Comparison of ENCODE assay signal across 17 cellular contexts in genomic region chr5:170305646-170306025, GRCh38. TPM values are rescaled to one million over a fixed set of nuclear protein-coding genes. Genes with fewer than 3 reads are reported as not detected.
DNase-seq lines count a peak whose midpoint lies in the region; ATAC-seq and TF ChIP-seq lines count a peak whose summit lies in the region.
"Had no signal": no experiment of that assay in that cellular context is flagged by ENCODE, and none has a peak within 500 bp of the region (broad histone marks: within the 10 kb centered on the region; RNA-seq: fewer than 3 reads in every experiment).

No MANE protein-coding gene starts in this region.

- H3K4me3 ChIP-seq in right cardiac atrium (ENCODE audit: low read length): no peak overlapping the region
- H3K4me3 ChIP-seq in tibial artery: no peak overlapping the region
- H3K4me3 ChIP-seq: GM23248 had no signal

- no peaks in the 10 kb centered on the region for H3K9me3 Mint-ChIP-seq in activated naive CD4-positive, alpha-beta T cell treated with anti-CD3 and anti-CD28 coated beads, Interleukin-2, amount 50 U/mL, for 24 hours
- H3K9me3 Mint-ChIP-seq in mesothelial cell of epicardium: peaks cover 3% of the 10 kb centered on the region
- H3K9me3 Mint-ChIP-seq: CD8-positive, alpha-beta memory T cell had no signal

- no peak for TF ChIP-seq CTCF in tibial artery (IDR thresholded peaks at IDR 0.05)
- no peak for TF ChIP-seq CTCF in mesothelial cell of epicardium (IDR thresholded peaks at IDR 0.05; ENCODE audit: unreplicated experiment)

- peak overlapping the region; percentile 85 for H3K27ac Mint-ChIP-seq in activated naive CD4-positive, alpha-beta T cell treated with anti-CD3 and anti-CD28 coated beads, Interleukin-2, amount 50 U/mL, for 24 hours
- H3K27ac Mint-ChIP-seq in mesothelial cell of epicardium: no peak overlapping the region

- intact Hi-C loops in right cardiac atrium (cut with DNase I): no loop called here
- intact Hi-C loops in tibial artery (cut with DNase I; ENCODE audit: low total_unique reads): no loop called here

- H3K27me3 ChIP-seq in right cardiac atrium (ENCODE audit: control insufficient read depth, insufficient read depth) (no peaks in the 10 kb centered on the region), tibial artery (no peaks in the 10 kb centered on the region)

- H3K4me1 ChIP-seq in right cardiac atrium (ENCODE audit: control insufficient read depth, insufficient read depth, low read length): peaks cover 12% of the 10 kb centered on the region
- peaks cover 4 to 30% (median 22%) of the 10 kb centered on the region in 4 donors for H3K4me1 ChIP-seq in tibial artery

- DNase-seq in activated naive CD4-positive, alpha-beta T cell treated with Interleukin-2 at 50 U/mL for 16 hours: no peak
- no peak for DNase-seq in right cardiac atrium
- no peak for DNase-seq in tibial artery
- no peak for DNase-seq in NCI-H748 (lab: John Stamatoyannopoulos, UW; ENCODE audit: unreplicated experiment)
- DNase-seq in mesothelial cell of epicardium (ENCODE audit: low spot score in 2 of 2, unreplicated experiment in 2 of 2): no peak
- DNase-seq: AML-193; CD8-positive, alpha-beta memory T cell; NCI-H146; NCI-H226; NCI-H526 treated with DMSO at 0.1 percent for 48 hours; PC-3 had no signal

- no peak for ATAC-seq in right cardiac atrium
- ATAC-seq: PC-3 had no signal

- H3K4me1 Mint-ChIP-seq in activated naive CD4-positive, alpha-beta T cell treated with anti-CD3 and anti-CD28 coated beads, Interleukin-2, amount 50 U/mL, for 24 hours: peaks cover 84% of the 10 kb centered on the region
- peaks cover 8% of the 10 kb centered on the region for H3K4me1 Mint-ChIP-seq in mesothelial cell of epicardium

- H3K36me3 ChIP-seq in KOPT-K1 (ENCODE audit: insufficient read depth, low read length) (no peaks in the 10 kb centered on the region), tibial artery (no peaks in the 10 kb centered on the region)

- H3K36me3 Mint-ChIP-seq in activated naive CD4-positive, alpha-beta T cell treated with anti-CD3 and anti-CD28 coated beads, Interleukin-2, amount 50 U/mL, for 24 hours: peaks cover 2% of the 10 kb centered on the region
- no peaks in the 10 kb centered on the region for H3K36me3 Mint-ChIP-seq in mesothelial cell of epicardium
- H3K36me3 Mint-ChIP-seq: CD8-positive, alpha-beta memory T cell had no signal

- H3K9me3 ChIP-seq in KOPT-K1 (ENCODE audit: insufficient read depth, low read length, poor library complexity, severe bottlenecking): no peaks in the 10 kb centered on the region
- no peaks in the 10 kb centered on the region for H3K9me3 ChIP-seq in right cardiac atrium (ENCODE audit: control insufficient read depth, low read length)
- H3K9me3 ChIP-seq in tibial artery: no peaks in the 10 kb centered on the region

- no peak overlapping the region for H3K4me3 Mint-ChIP-seq in activated naive CD4-positive, alpha-beta T cell treated with anti-CD3 and anti-CD28 coated beads, Interleukin-2, amount 50 U/mL, for 24 hours
- H3K4me3 Mint-ChIP-seq in mesothelial cell of epicardium: no peak overlapping the region
- H3K4me3 Mint-ChIP-seq: CD8-positive, alpha-beta memory T cell had no signal

- WGBS in right cardiac atrium: 68% methylated on average over 3 of the region's 3 CpGs

- no peaks in the 10 kb centered on the region for H3K27me3 Mint-ChIP-seq in activated naive CD4-positive, alpha-beta T cell treated with anti-CD3 and anti-CD28 coated beads, Interleukin-2, amount 50 U/mL, for 24 hours
- H3K27me3 Mint-ChIP-seq in mesothelial cell of epicardium (ENCODE audit: low read depth): peaks cover 1% of the 10 kb centered on the region
- H3K27me3 Mint-ChIP-seq: CD8-positive, alpha-beta memory T cell had no signal

- H3K27ac ChIP-seq in KOPT-K1 (ENCODE audit: low read depth, low read length, poor library complexity, severe bottlenecking) (peak overlapping the region; percentile 20), right cardiac atrium (ENCODE audit: low read length) (peak overlapping the region; percentile 21), tibial artery (peak overlapping the region; percentile 8 to 31)

RNA-seq across cellular contexts. Expression of gene LCP2, which starts 8.1 kb away (rescaled TPM):
- total RNA-seq in right cardiac atrium (10 to 100 TPM in 3 of 4 donors, 1 to 10 TPM in 1; 7.2 to 10.9 (median 10.4) TPM), mesothelial cell of epicardium (not detected in 3 replicates)
- 3.0 TPM for polyA plus RNA-seq in right cardiac atrium
- total RNA-seq: A673, Daoy, GM23248, IMR-90, PC-3 had no signal
- polyA plus RNA-seq: GM23248, IMR-90 had no signal
